ENCODE assay signal across 7 cellular contexts in genomic region chr12:123971770-123972447, GRCh38. TPM values are rescaled to one million over a fixed set of nuclear protein-coding genes. Genes with fewer than 3 reads are reported as not detected.
DNase-seq lines count a peak whose midpoint lies in the region; ATAC-seq and TF ChIP-seq lines count a peak whose summit lies in the region.

No MANE protein-coding gene starts in this region.

- peaks cover 58% of the 10 kb centered on the region for H3K36me3 Mint-ChIP-seq in activated T-helper 17 cell treated with anti-CD3 and anti-CD28 coated beads, Interleukin-2, amount 50 U/mL, for 72 hours (ENCODE audit: low read depth)
- peaks cover 11% of the 10 kb centered on the region for H3K36me3 Mint-ChIP-seq in neural crest cell (ENCODE audit: low read depth)

- H3K79me2 ChIP-seq in OCI-LY3 (ENCODE audit: low read length): peaks cover 18% of the 10 kb centered on the region

- TF ChIP-seq CTCF in OCI-LY3 (IDR thresholded peaks at IDR 0.05; ENCODE audit: low read depth, low read length) (no peak), fibroblast of pulmonary artery (IDR thresholded peaks at IDR 0.05; ENCODE audit: low read length, missing control alignments) (no peak), neural crest cell (conservative IDR thresholded peaks at IDR 0.05) (no peak)

- H3K4me2 ChIP-seq in OCI-LY3 (ENCODE audit: low read length): peak overlapping the region; percentile 91

- no peaks in the 10 kb centered on the region for H3K27me3 ChIP-seq in OCI-LY3 (ENCODE audit: low read depth, low read length)

- H3K4me3 ChIP-seq in OCI-LY3 (ENCODE audit: low read length) (peak overlapping the region; percentile 79), fibroblast of pulmonary artery (replicated peaks; ENCODE audit: low read depth, low read length) (peak overlapping the region; percentile 72)

- H3K4me1 ChIP-seq in OCI-LY3 (ENCODE audit: low read length): peaks cover 16% of the 10 kb centered on the region

- no peaks in the 10 kb centered on the region for H4K20me1 ChIP-seq in OCI-LY3 (ENCODE audit: insufficient read depth, low read length)

- H2AFZ ChIP-seq in OCI-LY3 (ENCODE audit: low read depth, low read length): peak overlapping the region; percentile 2

- H3K27me3 Mint-ChIP-seq in activated T-helper 17 cell treated with anti-CD3 and anti-CD28 coated beads, Interleukin-2, amount 50 U/mL, for 72 hours: no peaks in the 10 kb centered on the region
- peaks cover 15% of the 10 kb centered on the region for H3K27me3 Mint-ChIP-seq in neural crest cell (ENCODE audit: low read depth)

- H3K9me3 Mint-ChIP-seq in activated T-helper 17 cell treated with anti-CD3 and anti-CD28 coated beads, Interleukin-2, amount 50 U/mL, for 72 hours: no peaks in the 10 kb centered on the region
- no peaks in the 10 kb centered on the region for H3K9me3 Mint-ChIP-seq in neural crest cell

- H3K4me3 Mint-ChIP-seq in activated T-helper 17 cell treated with anti-CD3 and anti-CD28 coated beads, Interleukin-2, amount 50 U/mL, for 72 hours: peak overlapping the region; percentile 92
- H3K4me3 Mint-ChIP-seq in neural crest cell: peak overlapping the region; percentile 97

- H3K4me1 Mint-ChIP-seq in activated T-helper 17 cell treated with anti-CD3 and anti-CD28 coated beads, Interleukin-2, amount 50 U/mL, for 72 hours: peaks cover 29% of the 10 kb centered on the region
- H3K4me1 Mint-ChIP-seq in neural crest cell: peaks cover 63% of the 10 kb centered on the region

- DNase-seq in fibroblast of pulmonary artery (ENCODE audit: low read depth): peak; percentile 47
- peak; percentile 26 for DNase-seq in neural crest cell (ENCODE audit: low read depth, low spot score)
- peak; percentile 51 for DNase-seq in ureter (ENCODE audit: low spot score)

- peaks cover 8% of the 10 kb centered on the region for H3K36me3 ChIP-seq in OCI-LY3 (replicated peaks; ENCODE audit: low read depth, low read length)

- no peaks in the 10 kb centered on the region for H3K9me3 ChIP-seq in OCI-LY3 (ENCODE audit: insufficient read depth, low read length)

- H3K9ac ChIP-seq in OCI-LY3 (ENCODE audit: low read length): peak overlapping the region; percentile 77

- peak overlapping the region; percentile 89 for H3K27ac Mint-ChIP-seq in activated T-helper 17 cell treated with anti-CD3 and anti-CD28 coated beads, Interleukin-2, amount 50 U/mL, for 72 hours
- peak overlapping the region; percentile 59 for H3K27ac Mint-ChIP-seq in neural crest cell (ENCODE audit: unreplicated experiment)

- ATAC-seq in GM18858 (IDR thresholded peaks at IDR 0.05; ENCODE audit: unreplicated experiment) (peak; percentile 1), HG03025 (IDR thresholded peaks at IDR 0.05; ENCODE audit: low FRiP score, unreplicated experiment) (peak; percentile 9)
- ATAC-seq in activated T-helper 17 cell treated with anti-CD3 and anti-CD28 coated beads, Interleukin-2, amount 50 U/mL, for 72 hours (replicated peaks): peak; percentile 16

- H3K27ac ChIP-seq in OCI-LY3 (ENCODE audit: low read length): no peak overlapping the region

RNA-seq across cellular contexts. Expression of gene CCDC92, which starts 0.7 kb away (rescaled TPM):
- 10 to 100 TPM; 19.2 to 19.4 TPM for total RNA-seq in activated T-helper 17 cell treated with anti-CD3 and anti-CD28 coated beads, Interleukin-2, amount 50 U/mL, for 72 hours
- total RNA-seq in neural crest cell (33.5 and 36.5 TPM in 2 replicates), ureter (31.9 TPM)

RNA-seq across cellular contexts. Expression of gene ZNF664, which starts 1.1 kb away (rescaled TPM):
- total RNA-seq in activated T-helper 17 cell treated with anti-CD3 and anti-CD28 coated beads, Interleukin-2, amount 50 U/mL, for 72 hours: 10 to 100 TPM; 35.6 to 48.3 TPM
- total RNA-seq in neural crest cell (156 and 167 TPM in 2 replicates), ureter (90.5 TPM)
